ENCODE assay signal across 8 cellular contexts in the genomic region with DNA sequence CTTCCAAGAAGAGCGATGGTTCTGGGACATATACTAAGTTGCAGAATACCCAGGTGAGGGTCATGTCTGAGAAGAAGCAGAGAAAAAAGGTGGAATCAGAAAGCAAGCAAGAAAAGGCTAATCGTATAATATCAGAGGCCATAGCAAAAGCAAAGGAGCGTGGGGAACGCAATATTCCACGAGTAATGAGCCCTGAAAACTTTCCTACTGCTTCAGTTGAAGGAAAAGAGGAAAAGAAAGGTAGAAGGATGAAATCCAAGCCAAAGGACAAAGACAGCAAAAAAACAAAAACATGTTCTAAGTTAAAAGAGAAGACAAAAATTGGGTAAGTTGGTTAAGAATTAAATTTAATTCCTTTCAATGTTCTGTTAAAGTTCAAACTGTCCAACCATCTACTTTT.
DNase-seq lines count a peak whose midpoint lies in the region; TF ChIP-seq lines count a peak whose summit lies in the region.

No MANE protein-coding gene starts in this region.

- H3K36me3 ChIP-seq in BE2C (peaks cover 12% of the 10 kb centered on the region), HUES48 (ENCODE audit: control insufficient read depth, insufficient read depth, low read length) (peaks cover 22% of the 10 kb centered on the region), Peyer's patch (no peaks in the 10 kb centered on the region)

- DNase-seq in BE2C (no peak), coronary artery (ENCODE audit: low spot score) (no peak), nephron progenitor cell (no peak), NCI-H510A (lab: John Stamatoyannopoulos, UW) (no peak), NCI-H446 treated with DMSO at 0.1 percent for 48 hours (lab: John Stamatoyannopoulos, UW) (no peak), KBM-7 (no peak), Peyer's patch (no peak)

- H3K27ac ChIP-seq in HUES48 (ENCODE audit: low read depth, low read length) (peak overlapping the region; percentile 100), coronary artery (peak overlapping the region in 1 of 2 donors; percentile 76), Peyer's patch (peak overlapping the region in 1 of 4 donors; percentile 16)

- H3K27me3 ChIP-seq in BE2C (no peaks in the 10 kb centered on the region), HUES48 (ENCODE audit: control insufficient read depth, insufficient read depth, low read length) (no peaks in the 10 kb centered on the region), Peyer's patch (no peaks in the 10 kb centered on the region)

- H3K4me3 Mint-ChIP-seq in nephron progenitor cell, result peak overlapping the region; percentile 99

- in situ Hi-C loops in KBM-7 (cut with MboI; ENCODE audit: low pct_unique_long_range_greater_than_20kb, low sequenced_read_pairs), result no loop called here

- peak overlapping the region; percentile 79 for H3K27ac Mint-ChIP-seq in nephron progenitor cell

- H3K36me3 Mint-ChIP-seq in nephron progenitor cell (ENCODE audit: low read depth), result peaks cover 46% of the 10 kb centered on the region

- H3K4me1 ChIP-seq in BE2C (peaks cover 7% of the 10 kb centered on the region; the same call in 1 of the 2 replicates), HUES48 (ENCODE audit: control insufficient read depth, insufficient read depth, low read length) (peaks cover 24% of the 10 kb centered on the region), Peyer's patch (peaks cover 0 to 10% (median 2%) of the 10 kb centered on the region in 4 donors)

- peaks cover 44% of the 10 kb centered on the region for H3K4me1 Mint-ChIP-seq in nephron progenitor cell

- H3K9me3 ChIP-seq in BE2C, result no peaks in the 10 kb centered on the region
- no peaks in the 10 kb centered on the region for H3K9me3 ChIP-seq in HUES48 (ENCODE audit: control insufficient read depth, insufficient read depth, low read length)
- no peaks in the 10 kb centered on the region for H3K9me3 ChIP-seq in Peyer's patch

- no peak for TF ChIP-seq POLR2A in Peyer's patch (IDR thresholded peaks at IDR 0.05)

- TF ChIP-seq CTCF in BE2C (IDR thresholded peaks at IDR 0.05; ENCODE audit: low read depth, low read length) (no peak), coronary artery (IDR thresholded peaks at IDR 0.05) (no peak), nephron progenitor cell (IDR thresholded peaks at IDR 0.05) (no peak), Peyer's patch (IDR thresholded peaks at IDR 0.05) (no peak)

- peaks cover 10% of the 10 kb centered on the region for H3K9me3 Mint-ChIP-seq in nephron progenitor cell

- H3K9ac ChIP-seq in HUES48 (ENCODE audit: low read depth, low read length), result peak overlapping the region; percentile 92; the same call in 1 of the 2 replicates

- no peaks in the 10 kb centered on the region for H3K27me3 Mint-ChIP-seq in nephron progenitor cell (ENCODE audit: low read depth, poor library complexity)

- H3K4me3 ChIP-seq in BE2C (ENCODE audit: low read depth, low read length) (peak overlapping the region; percentile 92), HUES48 (ENCODE audit: low read depth, low read length) (peak overlapping the region; percentile 76), coronary artery (peak overlapping the region; percentile 65), Peyer's patch (peak overlapping the region in 2 of 4 donors; percentile 19 to 41)
